10 cellular contexts compared by ENCODE assay signal in genomic region chr14:55104051-55104954, GRCh38. TPM values are rescaled to one million over a fixed set of nuclear protein-coding genes. Genes with fewer than 3 reads are reported as not detected.
DNase-seq lines count a peak whose midpoint lies in the region; TF ChIP-seq lines count a peak whose summit lies in the region.
"Had no signal": no experiment of that assay in that cellular context is flagged by ENCODE, and none has a peak within 500 bp of the region (broad histone marks: within the 10 kb centered on the region; RNA-seq: fewer than 3 reads in every experiment).

No MANE protein-coding gene starts in this region.

- peak overlapping the region; percentile 52 for H3K23ac ChIP-seq in trophoblast cell (ENCODE audit: low read length)

- H3K9me2 ChIP-seq in OCI-LY1 (ENCODE audit: low read depth, low read length), result no peaks in the 10 kb centered on the region

- no peaks in the 10 kb centered on the region for H4K20me1 ChIP-seq in OCI-LY1 (ENCODE audit: insufficient read depth, low read length)

- H3K4me2 ChIP-seq in OCI-LY1 (ENCODE audit: low read length), result peak overlapping the region; percentile 50; the same call in 1 of the 2 replicates
- H3K4me2 ChIP-seq in trophoblast cell (ENCODE audit: low read length), result peak overlapping the region; percentile 62

- H2AK5ac ChIP-seq in trophoblast cell (ENCODE audit: low read length), result peak overlapping the region; percentile 99

- H3K14ac ChIP-seq in trophoblast cell (ENCODE audit: low read length), result peak overlapping the region; percentile 87

- H3K79me1 ChIP-seq in trophoblast cell (ENCODE audit: low read length), result peaks cover 28% of the 10 kb centered on the region

- TF ChIP-seq CTCF in OCI-LY1 (IDR thresholded peaks at IDR 0.05; ENCODE audit: low read length) (no peak), colonic mucosa (IDR thresholded peaks at IDR 0.05) (no peak), lower leg skin (IDR thresholded peaks at IDR 0.05) (no peak)

- H3K36me3 ChIP-seq in OCI-LY1 (ENCODE audit: insufficient read depth, low read length) (peaks cover 7% of the 10 kb centered on the region; the same call in 1 of the 2 replicates), colonic mucosa (no peaks in the 10 kb centered on the region), trophoblast cell (ENCODE audit: control insufficient read depth in 1 of 2, insufficient read depth in 2 of 2, low read length in 2 of 2) (peaks cover 2% of the 10 kb centered on the region in 2 experiments)

- peak overlapping the region; percentile 89 for H2BK5ac ChIP-seq in trophoblast cell (ENCODE audit: low read depth, low read length, poor library complexity)

- no peak overlapping the region for H3K4me3 ChIP-seq in OCI-LY1 (ENCODE audit: low read depth, low read length, poor library complexity, severe bottlenecking)
- no peak overlapping the region for H3K4me3 ChIP-seq in colonic mucosa
- H3K4me3 ChIP-seq in trophoblast cell (ENCODE audit: low read depth, low read length), result no peak overlapping the region
- no peak overlapping the region for H3K4me3 ChIP-seq in lower leg skin (ENCODE audit: low read depth, poor library complexity, severe bottlenecking)

- H3K9ac ChIP-seq in OCI-LY1 (ENCODE audit: low read length), result no peak overlapping the region; the same call in 1 of the 2 replicates
- H3K9ac ChIP-seq in colonic mucosa (ENCODE audit: low read depth in 2 of 2, low read length in 2 of 2), result peak overlapping the region; percentile 30 to 87
- H3K9ac ChIP-seq in trophoblast cell (ENCODE audit: low read length), result peak overlapping the region; percentile 12

- no CpG with 5 or more reads among the region's 6 CpGs for WGBS in trophoblast cell (ENCODE audit: extremely low coverage, insufficient coverage, insufficient read length)
- 79 to 90% methylated on average over 6 of the region's 6 CpGs for WGBS in lower leg skin, 2 donors

- H3K4me1 ChIP-seq in OCI-LY1 (ENCODE audit: insufficient read depth, low read length, severe bottlenecking) (peaks cover 27% of the 10 kb centered on the region), colonic mucosa (peaks cover 31% of the 10 kb centered on the region), trophoblast cell (ENCODE audit: control insufficient read depth in 1 of 2, insufficient read depth in 2 of 2, low read length in 2 of 2) (peaks cover 20 to 31% of the 10 kb centered on the region in 2 experiments)

- H2BK120ac ChIP-seq in trophoblast cell (ENCODE audit: insufficient read depth, low read length, poor library complexity), result peak overlapping the region; percentile 93

- no peaks in the 10 kb centered on the region for H3F3A ChIP-seq in OCI-LY1 (ENCODE audit: insufficient read depth, low read length)

- peak overlapping the region; percentile 88 for H3K27ac ChIP-seq in OCI-LY1 (ENCODE audit: low read depth, low read length, poor library complexity, severe bottlenecking)
- H3K27ac ChIP-seq in colonic mucosa, result peak overlapping the region; percentile 89
- H3K27ac ChIP-seq in trophoblast cell (ENCODE audit: low read depth, low read length), result peak overlapping the region; percentile 98

- peak overlapping the region; percentile 20 for H4K8ac ChIP-seq in trophoblast cell (ENCODE audit: low read depth, low read length)

- peak overlapping the region; percentile 78 for H3K18ac ChIP-seq in trophoblast cell (ENCODE audit: low read length)

- no peak overlapping the region for H4K12ac ChIP-seq in trophoblast cell (ENCODE audit: low read depth, low read length)

- H3K79me2 ChIP-seq in OCI-LY1 (ENCODE audit: insufficient read depth, low read length), result no peaks in the 10 kb centered on the region
- peaks cover 3% of the 10 kb centered on the region for H3K79me2 ChIP-seq in trophoblast cell (ENCODE audit: control insufficient read depth, insufficient read depth, low read length, poor library complexity)

- TF ChIP-seq POLR2A in lower leg skin (IDR thresholded peaks at IDR 0.05), result no peak

- H3K9me3 ChIP-seq in OCI-LY1 (ENCODE audit: low read length), result 0 out of 2 replicates have a peak, but pooled peaks cover 7% of the 10 kb centered on the region
- H3K9me3 ChIP-seq in colonic mucosa, result no peaks in the 10 kb centered on the region
- peaks cover 3% of the 10 kb centered on the region for H3K9me3 ChIP-seq in trophoblast cell (ENCODE audit: insufficient read depth, low read depth, low read length)

- H2BK12ac ChIP-seq in trophoblast cell (ENCODE audit: low read length), result peak overlapping the region; percentile 99

- DNase-seq in EL (peak; percentile 38), colonic mucosa (no peak), trophoblast cell (peak; percentile 85 to 94), NCI-H2107 (lab: John Stamatoyannopoulos, UW) (no peak), NCI-H1694 (lab: John Stamatoyannopoulos, UW) (no peak), lower leg skin (ENCODE audit: low spot score in 2 of 2) (no peak)
- DNase-seq in effector CD4-positive, alpha-beta T cell, result no peak
- DNase-seq: cortex of kidney, NCI-H1417 treated with DMSO at 0.1 percent for 48 hours had no signal

- peak overlapping the region; percentile 95 for H4K91ac ChIP-seq in trophoblast cell (ENCODE audit: low read depth, low read length)

- H3K27me3 ChIP-seq in OCI-LY1 (ENCODE audit: insufficient read depth, low read length) (no peaks in the 10 kb centered on the region), colonic mucosa (no peaks in the 10 kb centered on the region), trophoblast cell (ENCODE audit: insufficient read depth, low read length) (no peaks in the 10 kb centered on the region)

- H3K4ac ChIP-seq in trophoblast cell (ENCODE audit: low read depth, low read length), result peak overlapping the region; percentile 76

- intact Hi-C loops in colonic mucosa (cut with DNase I), result no loop called here
- intact Hi-C loops in lower leg skin (cut with DNase I; ENCODE audit: low total_unique reads), result no loop called here

- H2AFZ ChIP-seq in OCI-LY1 (ENCODE audit: low read length) (peak overlapping the region; percentile 3; the same call in 1 of the 2 replicates), trophoblast cell (ENCODE audit: insufficient read depth, low read length, poor library complexity) (peak overlapping the region; percentile 35)

RNA-seq across cellular contexts. Expression of gene LGALS3, which starts 24.7 kb away (rescaled TPM):
- total RNA-seq in colonic mucosa, result 1,000 to 10,000 TPM; 1,592 to 1,798 TPM
- polyA plus RNA-seq in trophoblast cell (2013), result 107 and 114 TPM in 2 replicates
- 100 to 1,000 TPM; 755 to 857 (median 826) TPM for total RNA-seq in lower leg skin

RNA-seq across cellular contexts. Expression of gene MAPK1IP1L, which starts 52.9 kb away (rescaled TPM):
- total RNA-seq in colonic mucosa (10 to 100 TPM; 79.8 to 83.2 TPM), lower leg skin (10 to 100 TPM; 36.8 to 73.7 (median 54.0) TPM)
- polyA plus RNA-seq in trophoblast cell (2013), result 125 and 127 TPM in 2 replicates

Comparison
In these comparisons a context has a peak if more than half of its experiments do, and no peak if none do; other contexts are left out.
1. DNase-seq: peak in EL (single experiment) and trophoblast cell (2 of 2); none in colonic mucosa (single experiment), effector CD4-positive, alpha-beta T cell (single experiment), NCI-H2107 (single experiment), NCI-H1694 (single experiment) and lower leg skin (0 of 2).
2. Peak in every context shown above with its lines, with median percentiles within 50 percentile points of each other: H3K27ac ChIP-seq.